Comparison of ENCODE assay signal across 8 cellular contexts in the genomic region with DNA sequence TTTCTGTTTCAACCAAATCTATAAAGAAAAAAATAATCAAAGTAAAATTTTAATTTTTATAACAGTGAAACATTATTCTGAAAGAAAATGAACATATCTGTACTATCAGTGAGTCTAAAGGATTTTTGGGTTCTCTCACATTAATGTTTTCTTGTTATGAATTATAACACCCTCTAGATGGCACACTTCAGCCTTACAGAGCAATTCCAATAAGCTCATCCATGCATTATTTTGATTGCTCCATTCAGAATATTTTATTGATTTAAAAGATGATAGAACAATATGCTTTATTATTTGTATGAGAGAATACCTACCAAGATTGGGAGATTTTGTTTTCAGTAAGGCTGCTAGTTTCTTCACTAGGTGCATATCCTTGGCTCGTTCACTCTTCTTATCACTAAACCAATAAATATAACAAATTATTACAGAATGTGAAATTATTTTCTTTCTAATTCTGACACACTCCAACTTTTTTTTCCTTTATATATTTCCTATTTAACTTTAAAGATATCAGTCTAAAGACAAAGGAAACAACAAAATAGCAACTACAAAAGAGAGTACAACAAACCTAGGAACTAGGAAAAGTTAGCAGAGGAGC.
DNase-seq lines count a peak whose midpoint lies in the region; ATAC-seq and TF ChIP-seq lines count a peak whose summit lies in the region.

No MANE protein-coding gene starts in this region.

- H3K27ac Mint-ChIP-seq in activated naive CD8-positive, alpha-beta T cell treated with anti-CD3 and anti-CD28 coated beads, Interleukin-2, amount 50 U/mL, for 24 hours = no peak overlapping the region
- H3K27ac Mint-ChIP-seq in activated naive CD8-positive, alpha-beta T cell treated with anti-CD3 and anti-CD28 coated beads for 36 hours = no peak overlapping the region

- no peaks in the 10 kb centered on the region for H3K9me3 Mint-ChIP-seq in activated naive CD8-positive, alpha-beta T cell treated with anti-CD3 and anti-CD28 coated beads, Interleukin-2, amount 50 U/mL, for 24 hours
- H3K9me3 Mint-ChIP-seq in activated naive CD8-positive, alpha-beta T cell treated with anti-CD3 and anti-CD28 coated beads for 36 hours = no peaks in the 10 kb centered on the region

- H3K27ac ChIP-seq in VCaP = no peak overlapping the region
- peak overlapping the region; percentile 42 for H3K27ac ChIP-seq in layer of hippocampus (ENCODE audit: low read depth, low read length)

- DNase-seq in activated naive CD8-positive, alpha-beta T cell treated with anti-CD3 and anti-CD28 coated beads, Interleukin-2, amount 50 U/mL, for 24 hours = no peak
- DNase-seq in activated naive CD8-positive, alpha-beta T cell treated with anti-CD3 and anti-CD28 coated beads for 36 hours = no peak
- DNase-seq in NCI-H1092 (lab: John Stamatoyannopoulos, UW) (peak; percentile 28), mesenteric fat pad (ENCODE audit: low spot score) (no peak)
- no peak for DNase-seq in activated CD4-positive, alpha-beta T cell treated with anti-CD3 and anti-CD28 coated beads for 4 hours

- no peak overlapping the region for H3K4me3 Mint-ChIP-seq in activated naive CD8-positive, alpha-beta T cell treated with anti-CD3 and anti-CD28 coated beads, Interleukin-2, amount 50 U/mL, for 24 hours
- H3K4me3 Mint-ChIP-seq in activated naive CD8-positive, alpha-beta T cell treated with anti-CD3 and anti-CD28 coated beads for 36 hours = no peak overlapping the region

- peak; percentile 82 for TF ChIP-seq CTCF in VCaP (conservative IDR thresholded peaks at IDR 0.05)

- H3K36me3 Mint-ChIP-seq in activated naive CD8-positive, alpha-beta T cell treated with anti-CD3 and anti-CD28 coated beads, Interleukin-2, amount 50 U/mL, for 24 hours (ENCODE audit: low read depth) = peaks cover 23% of the 10 kb centered on the region
- peaks cover 5% of the 10 kb centered on the region for H3K36me3 Mint-ChIP-seq in activated naive CD8-positive, alpha-beta T cell treated with anti-CD3 and anti-CD28 coated beads for 36 hours

- H3K27me3 Mint-ChIP-seq in activated naive CD8-positive, alpha-beta T cell treated with anti-CD3 and anti-CD28 coated beads, Interleukin-2, amount 50 U/mL, for 24 hours = no peaks in the 10 kb centered on the region
- H3K27me3 Mint-ChIP-seq in activated naive CD8-positive, alpha-beta T cell treated with anti-CD3 and anti-CD28 coated beads for 36 hours = no peaks in the 10 kb centered on the region

- H3K4me1 Mint-ChIP-seq in activated naive CD8-positive, alpha-beta T cell treated with anti-CD3 and anti-CD28 coated beads, Interleukin-2, amount 50 U/mL, for 24 hours = no peaks in the 10 kb centered on the region
- no peaks in the 10 kb centered on the region for H3K4me1 Mint-ChIP-seq in activated naive CD8-positive, alpha-beta T cell treated with anti-CD3 and anti-CD28 coated beads for 36 hours

- peak; percentile 46 for ATAC-seq in activated naive CD8-positive, alpha-beta T cell treated with anti-CD3 and anti-CD28 coated beads, Interleukin-2, amount 50 U/mL, for 24 hours
- ATAC-seq in HG03457 (IDR thresholded peaks at IDR 0.05; ENCODE audit: unreplicated experiment) = no peak

- H3K27me3 ChIP-seq in layer of hippocampus (ENCODE audit: control insufficient read depth, insufficient read depth, low read length) = no peaks in the 10 kb centered on the region
